In the genomic region with DNA sequence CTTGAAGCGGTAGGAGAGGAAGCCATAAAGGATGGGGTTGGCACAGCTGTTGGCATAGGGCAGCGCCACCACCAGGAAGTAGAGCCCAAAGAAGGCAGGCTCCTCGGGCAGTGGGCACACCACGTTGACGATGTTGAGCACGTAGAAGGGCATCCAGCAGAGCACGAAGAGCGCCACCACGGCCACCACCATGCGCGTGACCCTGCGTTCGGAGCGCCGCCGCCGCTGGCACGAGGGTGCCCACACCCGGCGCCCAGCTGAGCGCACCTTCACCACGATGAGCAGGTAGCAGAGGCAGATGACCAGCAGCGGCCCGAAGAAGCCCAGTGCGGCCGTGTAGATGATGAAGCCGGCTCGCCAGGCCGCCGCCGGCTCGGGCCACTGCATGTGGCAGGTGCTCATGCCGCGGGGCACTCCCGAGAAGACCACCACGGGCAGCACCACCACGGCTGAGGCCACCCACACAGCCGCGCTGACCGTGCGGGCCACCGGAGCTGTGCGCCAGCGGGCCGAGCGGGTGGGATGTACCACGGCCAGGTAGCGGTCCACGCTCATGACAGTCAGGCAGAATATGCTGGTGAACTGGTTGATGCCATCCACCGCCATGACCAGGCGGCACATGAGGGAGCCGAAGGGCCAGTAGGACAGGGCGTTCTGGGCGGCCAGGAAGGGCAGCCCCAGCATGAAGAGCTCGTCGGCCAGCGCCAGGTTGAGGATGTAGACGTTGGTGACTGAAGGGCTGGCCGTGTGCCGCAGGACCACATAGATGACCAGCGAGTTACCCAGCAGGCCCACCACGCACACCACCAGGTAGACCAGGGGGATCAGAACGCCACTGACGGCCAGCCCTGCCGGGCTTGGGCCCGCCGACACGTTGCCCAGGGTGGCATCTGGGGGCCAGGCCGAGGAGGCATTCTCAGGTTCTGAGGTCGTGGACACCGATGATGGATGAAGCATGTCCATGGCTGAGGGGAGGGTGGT, we compare ENCODE assay signal across 31 cellular contexts. TPM values are rescaled to one million over a fixed set of nuclear protein-coding genes. Genes with fewer than 3 reads are reported as not detected.
DNase-seq lines count a peak whose midpoint lies in the region; ATAC-seq, FAIRE-seq and TF ChIP-seq lines count a peak whose summit lies in the region.
"Had no signal": no experiment of that assay in that cellular context is flagged by ENCODE, and none has a peak within 500 bp of the region (broad histone marks: within the 10 kb centered on the region; RNA-seq: fewer than 3 reads in every experiment).

No MANE protein-coding gene starts in this region.

- peaks cover 2% of the 10 kb centered on the region for H3K36me3 Mint-ChIP-seq in activated T-cell treated with anti-CD3 and anti-CD28 coated beads, Interleukin-2, amount 50 U/mL, for 24 hours (ENCODE audit: low read depth)
- H3K36me3 Mint-ChIP-seq in stimulated activated memory B cell treated with anti-CD40 and anti-IgM and Interleukin-4, amounts not matched to agents 10 μg/mL and 1 μg/mL and 100 μg/mL, for 72 hours = no peaks in the 10 kb centered on the region

- DNase-seq in activated T-cell treated with anti-CD3 and anti-CD28 coated beads, Interleukin-2, amount 50 U/mL, for 24 hours = peak; percentile 28
- DNase-seq in activated T-cell treated with anti-CD3 and anti-CD28 coated beads for 4 hours (no peak), ELF-1 (ENCODE audit: low read depth, low spot score) (peak; percentile 33), right lobe of liver (peak in 2 of 3 donors; percentile 19 to 49), omental fat pad (ENCODE audit: low spot score) (no peak), GM19239 (ENCODE audit: insufficient read length, low spot score) (no peak), ureter (ENCODE audit: low spot score) (no peak)
- DNase-seq: ACHN; activated CD4-positive, alpha-beta T cell treated with anti-CD3 and anti-CD28 coated beads for 4 hours; activated CD8-positive, alpha-beta memory T cell treated with anti-CD3 and anti-CD28 coated beads, Interleukin-2, amount 50 U/mL, for 48 hours; Calu3; effector CD4-positive, alpha-beta T cell; foreskin fibroblast; MV-4-11; NCI-H1694 treated with DMSO at 0.1 percent for 48 hours; NCI-H226; NCI-H774; stimulated activated naive CD4-positive, alpha-beta T cell treated with Interleukin-2 at 50 U/mL for 16 hours; transverse colon had no signal

- FAIRE-seq in GM19239 (lab: Jason Lieb, UNC) = no peak
- FAIRE-seq: HTR-8/SVneo had no signal

- H3K4me3 Mint-ChIP-seq in activated T-cell treated with anti-CD3 and anti-CD28 coated beads, Interleukin-2, amount 50 U/mL, for 24 hours = no peak overlapping the region
- H3K4me3 Mint-ChIP-seq in stimulated activated memory B cell treated with anti-CD40 and anti-IgM and Interleukin-4, amounts not matched to agents 10 μg/mL and 1 μg/mL and 100 μg/mL, for 72 hours = no peak overlapping the region
- H3K4me3 Mint-ChIP-seq: GM23338 had no signal

- H3K36me3 ChIP-seq in right lobe of liver = no peaks in the 10 kb centered on the region
- H3K36me3 ChIP-seq: BLaER1, left lung, transverse colon had no signal

- TF ChIP-seq CTCF in right lobe of liver (IDR thresholded peaks at IDR 0.05) (no peak), omental fat pad (IDR thresholded peaks at IDR 0.05) (no peak)

- no peaks in the 10 kb centered on the region for H3K4me1 ChIP-seq in right lobe of liver
- H3K4me1 ChIP-seq: left lung, psoas muscle, transverse colon had no signal

- H3K4me3 ChIP-seq in right lobe of liver = no peak overlapping the region
- H3K4me3 ChIP-seq: BLaER1, GM23338, left lung, psoas muscle, skin epidermis, transverse colon had no signal

- no peaks in the 10 kb centered on the region for H3K9me3 Mint-ChIP-seq in activated T-cell treated with anti-CD3 and anti-CD28 coated beads, Interleukin-2, amount 50 U/mL, for 24 hours
- no peaks in the 10 kb centered on the region for H3K9me3 Mint-ChIP-seq in stimulated activated memory B cell treated with anti-CD40 and anti-IgM and Interleukin-4, amounts not matched to agents 10 μg/mL and 1 μg/mL and 100 μg/mL, for 72 hours
- H3K9me3 Mint-ChIP-seq: activated naive CD4-positive, alpha-beta T cell treated with anti-CD3 and anti-CD28 coated beads, Interleukin-2, amount 50 U/mL, for 72 hours; GM23338 had no signal

- H3K27me3 Mint-ChIP-seq in activated T-cell treated with anti-CD3 and anti-CD28 coated beads, Interleukin-2, amount 50 U/mL, for 24 hours = no peaks in the 10 kb centered on the region
- no peaks in the 10 kb centered on the region for H3K27me3 Mint-ChIP-seq in stimulated activated memory B cell treated with anti-CD40 and anti-IgM and Interleukin-4, amounts not matched to agents 10 μg/mL and 1 μg/mL and 100 μg/mL, for 72 hours

- no peak overlapping the region for H3K27ac ChIP-seq in right lobe of liver
- H3K27ac ChIP-seq: left lung, psoas muscle, skin epidermis, transverse colon had no signal

- H3K27me3 ChIP-seq in right lobe of liver = no peaks in the 10 kb centered on the region
- H3K27me3 ChIP-seq: BLaER1 had no signal

- H3K4me1 Mint-ChIP-seq in activated T-cell treated with anti-CD3 and anti-CD28 coated beads, Interleukin-2, amount 50 U/mL, for 24 hours (ENCODE audit: low read depth) = peaks cover 44% of the 10 kb centered on the region
- H3K4me1 Mint-ChIP-seq in stimulated activated memory B cell treated with anti-CD40 and anti-IgM and Interleukin-4, amounts not matched to agents 10 μg/mL and 1 μg/mL and 100 μg/mL, for 72 hours = peaks cover 18% of the 10 kb centered on the region

- WGBS in right lobe of liver (ENCODE audit: insufficient coverage, low coverage, low lambda C conversion rate, missing lambda C conversion rate) = no CpG with 5 or more reads among the region's 71 CpGs

- intact Hi-C loops in right lobe of liver (cut with DNase I) = loop anchor here in 1 of 2 donors (10.0 kb wide), 1 partner anchor 142 kb away; no protein-coding TSS in a partner anchor

- TF ChIP-seq POLR2A in right lobe of liver (IDR thresholded peaks at IDR 0.05) = no peak

- no peaks in the 10 kb centered on the region for H3K9me3 ChIP-seq in right lobe of liver
- H3K9me3 ChIP-seq: BLaER1, left lung, psoas muscle, transverse colon had no signal

- H3K27ac Mint-ChIP-seq in activated T-cell treated with anti-CD3 and anti-CD28 coated beads, Interleukin-2, amount 50 U/mL, for 24 hours = peak overlapping the region; percentile 57
- H3K27ac Mint-ChIP-seq in stimulated activated memory B cell treated with anti-CD40 and anti-IgM and Interleukin-4, amounts not matched to agents 10 μg/mL and 1 μg/mL and 100 μg/mL, for 72 hours = peak overlapping the region; percentile 34
- H3K27ac Mint-ChIP-seq: GM23338 had no signal

- ATAC-seq in right lobe of liver (no peak), omental fat pad (ENCODE audit: low FRiP score) (no peak)
- peak; percentile 32 for ATAC-seq in stimulated activated memory B cell treated with anti-CD40 and anti-IgM and Interleukin-4, amounts not matched to agents 10 μg/mL and 1 μg/mL and 100 μg/mL, for 72 hours
- ATAC-seq: GM23338, left lung, psoas muscle, Right ventricle myocardium inferior had no signal

RNA-seq across cellular contexts. Expression of gene SSTR3, which starts 5.1 kb away (rescaled TPM):
- total RNA-seq in right lobe of liver (not detected), omental fat pad (under 1 TPM in 2 of 4 donors, not detected in 2; 0.12 to 0.28 TPM), ureter (not detected)
- total RNA-seq: Calu3, Daoy, epithelial cell of proximal tubule, psoas muscle, Right ventricle myocardium inferior had no signal

RNA-seq across cellular contexts. Expression of gene C1QTNF6, which starts 19.1 kb away (rescaled TPM):
- total RNA-seq in right lobe of liver (10 to 100 TPM in 2 of 6 experiments, 1 to 10 TPM in 4; 3.3 to 12.6 (median 6.3) TPM), omental fat pad (1 to 10 TPM; 1.0 to 2.8 (median 1.4) TPM), ureter (9.4 TPM)

RNA-seq across cellular contexts. Expression of gene RAC2, which starts 36.9 kb away (rescaled TPM):
- total RNA-seq in right lobe of liver = 10 to 100 TPM in 1 of 6 experiments, 1 to 10 TPM in 5; 3.4 to 12.9 (median 6.5) TPM
- total RNA-seq in omental fat pad = 10 to 100 TPM; 11.0 to 51.6 (median 20.0) TPM
- 30.4 TPM for total RNA-seq in ureter

RNA-seq across cellular contexts. Expression of gene IL2RB, which starts 57.4 kb away (rescaled TPM):
- total RNA-seq in right lobe of liver (1 to 10 TPM; 1.2 to 8.6 (median 2.0) TPM), omental fat pad (1 to 10 TPM in 3 of 4 donors, under 1 TPM in 1; 0.95 to 4.4 (median 1.5) TPM), ureter (7.5 TPM)
- total RNA-seq: Calu3, Daoy, OCI-LY7 had no signal

Comparison
In these comparisons a context has a peak if more than half of its experiments do, and no peak if none do; other contexts are left out.
1. DNase-seq: peak in activated T-cell treated with anti-CD3 and anti-CD28 coated beads, Interleukin-2, amount 50 U/mL, for 24 hours (single experiment), ELF-1 (single experiment) and right lobe of liver (2 of 3); none in activated T-cell treated with anti-CD3 and anti-CD28 coated beads for 4 hours (single experiment), omental fat pad (single experiment), GM19239 (single experiment) and ureter (single experiment).